Comparison of ENCODE assay signal across 13 cellular contexts in the genomic region with DNA sequence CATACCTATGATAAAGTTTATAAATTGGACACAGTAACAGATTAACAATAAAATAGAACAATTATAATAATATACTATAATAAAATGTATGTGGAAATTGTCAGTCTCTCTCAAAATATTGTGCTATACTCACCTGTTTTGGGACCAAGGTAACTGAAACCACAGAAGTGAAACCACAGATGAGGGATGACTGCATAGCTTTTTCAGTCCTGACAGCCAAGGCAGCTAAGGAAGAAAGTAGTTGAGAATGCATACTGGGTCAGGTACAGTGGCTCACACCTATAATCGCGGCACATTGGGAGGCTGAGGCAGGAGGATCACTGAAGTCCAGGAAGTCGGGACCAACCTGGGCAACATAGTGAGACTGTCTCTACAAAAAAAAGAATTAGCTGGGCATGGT. TPM values are rescaled to one million over a fixed set of nuclear protein-coding genes. Genes with fewer than 3 reads are reported as not detected.
A peak's percentile ranks its signal among the peaks of the same experiment; 100 is the strongest.
DNase-seq lines count a peak whose midpoint lies in the region; ATAC-seq lines count a peak whose summit lies in the region.
"Had no signal": no experiment of that assay in that cellular context is flagged by ENCODE, and none has a peak within 500 bp of the region (broad histone marks: within the 10 kb centered on the region; RNA-seq: fewer than 3 reads in every experiment).

No MANE protein-coding gene starts in this region.

- peak overlapping the region; percentile 15 for H3K27ac Mint-ChIP-seq in activated CD8-positive, alpha-beta memory T cell treated with anti-CD3 and anti-CD28 coated beads, Interleukin-2, amount 10 ng/mL, durations not matched to agents 7 days and 5 days
- peak overlapping the region; percentile 30 for H3K27ac Mint-ChIP-seq in memory B cell

- ATAC-seq in activated CD8-positive, alpha-beta memory T cell treated with anti-CD3 and anti-CD28 coated beads, Interleukin-2, amount 10 ng/mL, durations not matched to agents 7 days and 5 days = peak; percentile 59
- ATAC-seq in GM21717 (IDR thresholded peaks at IDR 0.05; ENCODE audit: unreplicated experiment) (peak; percentile 87), HG03342 (IDR thresholded peaks at IDR 0.05; ENCODE audit: unreplicated experiment) (peak; percentile 69), memory B cell (ENCODE audit: low read depth) (no peak)
- ATAC-seq: left lobe of liver had no signal

- peaks cover 58% of the 10 kb centered on the region for H3K4me1 Mint-ChIP-seq in activated CD8-positive, alpha-beta memory T cell treated with anti-CD3 and anti-CD28 coated beads, Interleukin-2, amount 10 ng/mL, durations not matched to agents 7 days and 5 days
- peaks cover 2% of the 10 kb centered on the region for H3K4me1 Mint-ChIP-seq in memory B cell

- DNase-seq in activated CD8-positive, alpha-beta memory T cell treated with anti-CD3 and anti-CD28 coated beads, Interleukin-2, amount 10 ng/mL, durations not matched to agents 7 days and 5 days = no peak
- DNase-seq in activated CD8-positive, alpha-beta memory T cell treated with anti-CD3 and anti-CD28 coated beads, Interleukin-2, amount 50 U/mL, for 48 hours = no peak
- no peak for DNase-seq in memory B cell (ENCODE audit: low spot score in 2 of 2)
- no peak for DNase-seq in hepatic stellate cell (ENCODE audit: low spot score)
- DNase-seq in Kasumi-1 (lab: John Stamatoyannopoulos, UW) = no peak
- DNase-seq in G401 (ENCODE audit: low spot score) = no peak
- DNase-seq: NCI-H446, SK-N-SH, tibial artery had no signal

- no peaks in the 10 kb centered on the region for H3K27me3 Mint-ChIP-seq in activated CD8-positive, alpha-beta memory T cell treated with anti-CD3 and anti-CD28 coated beads, Interleukin-2, amount 10 ng/mL, durations not matched to agents 7 days and 5 days
- H3K27me3 Mint-ChIP-seq in memory B cell = no peaks in the 10 kb centered on the region
- H3K27me3 Mint-ChIP-seq: central memory CD8-positive, alpha-beta T cell had no signal

- peaks cover 63% of the 10 kb centered on the region for H3K36me3 Mint-ChIP-seq in activated CD8-positive, alpha-beta memory T cell treated with anti-CD3 and anti-CD28 coated beads, Interleukin-2, amount 10 ng/mL, durations not matched to agents 7 days and 5 days
- peaks cover 19% of the 10 kb centered on the region for H3K36me3 Mint-ChIP-seq in memory B cell

- CTCF ChIA-PET in activated CD8-positive, alpha-beta memory T cell treated with anti-CD3 and anti-CD28 coated beads, Interleukin-2, amount 10 ng/mL, durations not matched to agents 7 days and 5 days (lab: Charles Lee) = interaction anchor here (1.6 kb wide), 1 partner anchor 52 kb away, joined by 4 read pairs; a partner anchor contains a TSS

- H3K9me3 Mint-ChIP-seq in activated CD8-positive, alpha-beta memory T cell treated with anti-CD3 and anti-CD28 coated beads, Interleukin-2, amount 10 ng/mL, durations not matched to agents 7 days and 5 days (ENCODE audit: low read depth) = no peaks in the 10 kb centered on the region
- H3K9me3 Mint-ChIP-seq in memory B cell = no peaks in the 10 kb centered on the region
- H3K9me3 Mint-ChIP-seq: central memory CD8-positive, alpha-beta T cell had no signal

- no peak overlapping the region for H3K4me3 Mint-ChIP-seq in activated CD8-positive, alpha-beta memory T cell treated with anti-CD3 and anti-CD28 coated beads, Interleukin-2, amount 10 ng/mL, durations not matched to agents 7 days and 5 days
- H3K4me3 Mint-ChIP-seq in memory B cell = no peak overlapping the region
- H3K4me3 Mint-ChIP-seq: central memory CD8-positive, alpha-beta T cell had no signal

- in situ Hi-C loops in G401 (cut with HindIII; ENCODE audit: low sequenced_read_pairs) = no loop called here

RNA-seq across cellular contexts. Expression of a gene that starts 8.9 kb away (rescaled TPM):
- total RNA-seq in activated CD8-positive, alpha-beta memory T cell treated with anti-CD3 and anti-CD28 coated beads, Interleukin-2, amount 10 ng/mL, durations not matched to agents 7 days and 5 days = 10 to 100 TPM; 50.1 to 55.9 TPM
- 39.9 and 78.1 TPM in 2 replicates for total RNA-seq in G401 (2014; rRNA removed; shearing (Covaris generic))

RNA-seq across cellular contexts. Expression of a gene that starts 52.1 kb away (rescaled TPM):
- 10 to 100 TPM; 91.0 to 97.0 TPM for total RNA-seq in activated CD8-positive, alpha-beta memory T cell treated with anti-CD3 and anti-CD28 coated beads, Interleukin-2, amount 10 ng/mL, durations not matched to agents 7 days and 5 days
- 17.5 and 18.7 TPM in 2 replicates for total RNA-seq in G401 (2014; rRNA removed; shearing (Covaris generic))
